ENCODE assay signal across 1 cellular context in genomic region chr10:130547368-130547767, GRCh38.
TF ChIP-seq lines count a peak whose summit lies in the region.

No MANE protein-coding gene starts in this region.

TF ChIP-seq in SK-N-SH, 30 proteins besides CTCF, POLR2A, EP300 and RAD21 (continued from another document):
- TF ChIP-seq REST (IDR thresholded peaks at IDR 0.05; ENCODE audit: low read depth, low read length): no peak
- no peak for TF ChIP-seq NFIC (IDR thresholded peaks at IDR 0.05; ENCODE audit: borderline replicate concordance)
- no peak for TF ChIP-seq JUND (IDR thresholded peaks at IDR 0.05)
- TF ChIP-seq YY1 (IDR thresholded peaks at IDR 0.05; ENCODE audit: low read depth): no peak
